ENCODE assay signal across 8 cellular contexts in the genomic region with DNA sequence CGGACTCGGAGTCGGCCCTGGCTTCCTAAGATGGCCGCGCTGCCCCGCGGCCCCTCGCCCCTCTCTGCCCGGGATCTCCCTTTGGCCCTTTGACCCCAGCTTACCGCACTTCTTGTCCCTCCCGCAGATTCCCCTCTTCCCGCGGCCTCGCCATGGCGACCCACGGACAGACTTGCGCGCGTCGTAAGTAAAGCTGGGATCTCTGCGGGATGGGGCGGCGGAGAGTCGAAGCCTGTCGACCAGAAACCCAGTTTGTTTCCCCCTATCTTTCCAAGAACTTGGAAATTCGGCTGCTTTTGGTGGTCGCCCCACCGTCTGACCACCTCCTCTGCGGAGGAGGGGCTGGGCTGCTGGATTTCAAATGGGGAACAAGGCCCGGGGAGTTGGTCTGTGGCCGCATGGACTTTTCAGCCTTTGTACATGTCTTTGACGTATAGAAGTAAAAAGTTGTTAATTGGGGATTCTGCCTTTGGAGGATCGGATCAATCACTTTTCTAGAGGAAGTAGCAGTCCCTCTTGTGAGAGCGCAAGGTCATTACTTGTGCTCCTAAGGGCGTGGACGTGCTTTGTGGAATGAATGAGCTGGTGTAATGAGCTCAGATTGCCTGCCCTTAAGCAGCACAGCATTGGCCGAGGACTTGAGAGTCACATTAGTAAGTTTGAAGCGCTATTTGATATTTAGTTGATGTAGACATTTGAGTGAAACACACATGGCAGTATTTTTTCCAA. TPM values are rescaled to one million over a fixed set of nuclear protein-coding genes. Genes with fewer than 3 reads are reported as not detected.
A peak's percentile ranks its signal among the peaks of the same experiment; 100 is the strongest.
DNase-seq lines count a peak whose midpoint lies in the region; ATAC-seq and TF ChIP-seq lines count a peak whose summit lies in the region.

No MANE protein-coding gene starts in this region.

- 1% methylated on average over 31 to 35 of the region's 38 CpGs for WGBS in GM23248 (ENCODE audit: low coverage in 1 of 2, low lambda C conversion rate in 2 of 2, missing lambda C conversion rate in 2 of 2), 2 experiments
- under 1% methylated on average over 29 of the region's 38 CpGs for WGBS in right lobe of liver (ENCODE audit: insufficient coverage, low coverage, low lambda C conversion rate, missing lambda C conversion rate)

- H3K27ac ChIP-seq in GM23248 (peak overlapping the region; percentile 99), SJCRH30 (peak overlapping the region; percentile 100), right lobe of liver (peak overlapping the region; percentile 95 to 98 (median 98)), subcutaneous abdominal adipose tissue (ENCODE audit: low read depth, low read length) (peak overlapping the region; percentile 99)

- no peaks in the 10 kb centered on the region for H3K4me1 ChIP-seq in BE2C
- H3K4me1 ChIP-seq in GM23248 (ENCODE audit: insufficient read depth), result peaks cover 39% of the 10 kb centered on the region
- H3K4me1 ChIP-seq in SJCRH30, result no peaks in the 10 kb centered on the region
- H3K4me1 ChIP-seq in right lobe of liver, result peaks cover 0 to 16% (median 5%) of the 10 kb centered on the region in 4 donors
- H3K4me1 ChIP-seq in subcutaneous abdominal adipose tissue (ENCODE audit: control insufficient read depth in 5 of 5, insufficient read depth in 5 of 5, low read length in 5 of 5), result peaks cover 7 to 35% (median 21%) of the 10 kb centered on the region in 5 donors

- peak overlapping the region; percentile 90 for H3K4me2 ChIP-seq in GM23248 (ENCODE audit: unreplicated experiment)

- in situ Hi-C loops in GM23248 (cut with MboI), result no loop called here

- peak in 1 of 4 donors; percentile 15 for ATAC-seq in right lobe of liver
- no peak for ATAC-seq in HG03045 (IDR thresholded peaks at IDR 0.05; ENCODE audit: unreplicated experiment)
- ATAC-seq in GM18867 (IDR thresholded peaks at IDR 0.05; ENCODE audit: unreplicated experiment), result no peak

- no peaks in the 10 kb centered on the region for H3K9me2 ChIP-seq in GM23248 (ENCODE audit: insufficient read depth)

- TF ChIP-seq POLR2A in right lobe of liver (IDR thresholded peaks at IDR 0.05), result peak; percentile 20

- H3F3A ChIP-seq in GM23248 (ENCODE audit: insufficient read depth), result peaks cover 47% of the 10 kb centered on the region

- H3K36me3 ChIP-seq in BE2C (peaks cover 54% of the 10 kb centered on the region), GM23248 (ENCODE audit: low read depth) (peaks cover 40% of the 10 kb centered on the region), SJCRH30 (peaks cover 47% of the 10 kb centered on the region), right lobe of liver (peaks cover 0 to 41% (median 16%) of the 10 kb centered on the region in 4 donors), subcutaneous abdominal adipose tissue (ENCODE audit: control insufficient read depth in 5 of 5, insufficient read depth in 5 of 5, low read length in 5 of 5) (peaks cover 9 to 33% (median 19%) of the 10 kb centered on the region in 5 donors)

- intact Hi-C loops in right lobe of liver (cut with DNase I), result no loop called here

- no peaks in the 10 kb centered on the region for H3K9me3 ChIP-seq in BE2C
- H3K9me3 ChIP-seq in GM23248 (ENCODE audit: low read depth), result no peaks in the 10 kb centered on the region
- H3K9me3 ChIP-seq in SJCRH30 (replicated peaks), result no peaks in the 10 kb centered on the region
- no peaks in the 10 kb centered on the region for H3K9me3 ChIP-seq in right lobe of liver
- H3K9me3 ChIP-seq in subcutaneous abdominal adipose tissue (ENCODE audit: control insufficient read depth in 5 of 5, low read length in 5 of 5), result no peaks in the 10 kb centered on the region

- DNase-seq in BE2C, result peak; percentile 22
- DNase-seq in GM23248, result peak; percentile 92
- DNase-seq in SJCRH30, result peak; percentile 31 to 52
- DNase-seq in central memory CD4-positive, alpha-beta T cell, result peak; percentile 23
- DNase-seq in right lobe of liver, result no peak

- H3K27me3 ChIP-seq in BE2C (no peaks in the 10 kb centered on the region), GM23248 (replicated peaks; ENCODE audit: insufficient read depth) (no peaks in the 10 kb centered on the region), SJCRH30 (no peaks in the 10 kb centered on the region), right lobe of liver (no peaks in the 10 kb centered on the region), subcutaneous abdominal adipose tissue (ENCODE audit: control insufficient read depth in 5 of 5, insufficient read depth in 4 of 5, low read length in 5 of 5) (no peaks in the 10 kb centered on the region)

- H2AFZ ChIP-seq in GM23248, result 0 out of 2 replicates have a peak overlapping the region, but pooled peaks have one; percentile 70

- H3K79me2 ChIP-seq in GM23248 (ENCODE audit: insufficient read depth), result peaks cover 54% of the 10 kb centered on the region

- TF ChIP-seq CTCF in BE2C (IDR thresholded peaks at IDR 0.05; ENCODE audit: low read depth, low read length) (no peak), right lobe of liver (IDR thresholded peaks at IDR 0.05) (no peak)

- no peaks in the 10 kb centered on the region; the same call in 1 of the 2 replicates for H4K20me1 ChIP-seq in GM23248 (ENCODE audit: insufficient read depth)

- H3K4me3 ChIP-seq in BE2C (ENCODE audit: low read depth, low read length) (peak overlapping the region; percentile 88), GM23248 (peak overlapping the region; percentile 85), SJCRH30 (peak overlapping the region; percentile 99), right lobe of liver (peak overlapping the region; percentile 98 to 99 (median 99)), subcutaneous abdominal adipose tissue (ENCODE audit: low read depth in 1 of 5, low read length in 5 of 5) (peak overlapping the region; percentile 88 to 97 (median 94))

- H3K9ac ChIP-seq in GM23248, result peak overlapping the region; percentile 98
- H3K9ac ChIP-seq in subcutaneous abdominal adipose tissue (ENCODE audit: low read length in 5 of 5), result peak overlapping the region; percentile 90 to 99 (median 99)

RNA-seq across cellular contexts. Expression of gene VDAC2, which starts 0.6 kb away (rescaled TPM):
- 327 TPM for polyA plus RNA-seq in BE2C (2012; ENCODE audit: insufficient read depth, insufficient read length, low read depth)
- 145 and 147 TPM in 2 replicates for total RNA-seq in GM23248 (2014; rRNA removed; shearing (Covaris generic))
- 259 and 268 TPM in 2 replicates for polyA plus RNA-seq in GM23248 (2016; fragmentation: Nextera tagmentation; extraction: Ambion mirVana)
- total RNA-seq in SJCRH30 (2014; rRNA removed; shearing (Covaris generic)), result 275 and 285 TPM in 2 replicates
- total RNA-seq in right lobe of liver, result 10 to 100 TPM; 48.3 to 92.7 (median 70.2) TPM

RNA-seq across cellular contexts. Expression of gene COMTD1, which starts 24.6 kb away (rescaled TPM):
- polyA plus RNA-seq in BE2C (2012; ENCODE audit: insufficient read depth, insufficient read length, low read depth), result 14.0 TPM
- total RNA-seq in GM23248 (2014; rRNA removed; shearing (Covaris generic)), result 12.6 and 38.3 TPM in 2 replicates
- polyA plus RNA-seq in GM23248 (2016; fragmentation: Nextera tagmentation; extraction: Ambion mirVana), result 8.8 and 9.3 TPM in 2 replicates
- total RNA-seq in SJCRH30 (2014; rRNA removed; shearing (Covaris generic)), result 5.6 and 6.1 TPM in 2 replicates
- total RNA-seq in right lobe of liver, result 10 to 100 TPM; 14.3 to 88.7 (median 22.1) TPM

Comparison
In these comparisons a context has a peak if more than half of its experiments do, and no peak if none do; other contexts are left out.
1. DNase-seq: peak in BE2C (single experiment), GM23248 (single experiment), SJCRH30 (2 of 2) and central memory CD4-positive, alpha-beta T cell (single experiment); none in right lobe of liver (0 of 3).
2. Peak in every context shown above with its lines, with median percentiles within 50 percentile points of each other: H3K4me3 ChIP-seq and H3K27ac ChIP-seq.